1 cellular context compared by ENCODE assay signal in the genomic region with DNA sequence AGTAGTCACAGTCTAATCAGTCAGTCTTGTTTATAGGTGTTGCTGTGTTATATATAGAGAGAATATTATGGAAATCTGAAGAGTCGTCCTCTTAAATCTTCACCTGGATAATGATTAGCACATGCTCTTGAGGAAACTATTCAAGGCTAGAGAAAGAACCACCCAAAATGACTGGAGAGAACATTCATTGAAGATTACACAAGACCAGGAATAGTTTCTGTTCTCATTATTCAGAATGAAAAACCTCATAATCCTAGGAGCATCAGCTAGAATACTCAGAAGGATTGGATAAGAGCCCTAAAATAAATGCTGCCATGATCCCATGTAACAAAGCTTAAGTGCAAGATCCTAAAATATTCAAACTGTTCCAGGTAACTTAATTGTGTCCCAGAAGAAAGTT.
TF ChIP-seq lines count a peak whose summit lies in the region.

No MANE protein-coding gene starts in this region.

TF ChIP-seq in H1, 55 proteins besides CTCF, POLR2A, EP300 and RAD21:
- TF ChIP-seq EZH2 (IDR thresholded peaks at IDR 0.05; ENCODE audit: low read depth, low read length, severe bottlenecking) (no peak), SIRT6 (IDR thresholded peaks at IDR 0.05; ENCODE audit: low read length) (no peak), ATF3 (IDR thresholded peaks at IDR 0.05; ENCODE audit: insufficient read depth, low read depth, low read length) (no peak), SP4 (IDR thresholded peaks at IDR 0.05; ENCODE audit: low read length) (no peak), RFX5 (IDR thresholded peaks at IDR 0.05; ENCODE audit: borderline replicate concordance, low read depth, low read length) (no peak), CEBPB (IDR thresholded peaks at IDR 0.05; ENCODE audit: low read depth, low read length) (no peak), KDM1A (IDR thresholded peaks at IDR 0.05; ENCODE audit: borderline replicate concordance, low read length) (no peak)
- TF ChIP-seq, protein P1, sequence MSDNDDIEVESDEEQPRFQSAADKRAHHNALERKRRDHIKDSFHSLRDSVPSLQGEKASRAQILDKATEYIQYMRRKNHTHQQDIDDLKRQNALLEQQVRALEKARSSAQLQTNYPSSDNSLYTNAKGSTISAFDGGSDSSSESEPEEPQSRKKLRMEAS (IDR thresholded peaks at IDR 0.05), result no peak
